Comparison of ENCODE assay signal across 13 cellular contexts in genomic region chr14:75519826-75520692, GRCh38. TPM values are rescaled to one million over a fixed set of nuclear protein-coding genes. Genes with fewer than 3 reads are reported as not detected.
DNase-seq lines count a peak whose midpoint lies in the region; ATAC-seq, FAIRE-seq and TF ChIP-seq lines count a peak whose summit lies in the region.
"Had no signal": no experiment of that assay in that cellular context is flagged by ENCODE, and none has a peak within 500 bp of the region (broad histone marks: within the 10 kb centered on the region; RNA-seq: fewer than 3 reads in every experiment).

No MANE protein-coding gene starts in this region.

- no peaks in the 10 kb centered on the region for H3K27me3 Mint-ChIP-seq in CD4-positive, CD25-positive, alpha-beta regulatory T cell
- H3K27me3 Mint-ChIP-seq in activated CD4-positive, alpha-beta memory T cell treated with anti-CD3 and anti-CD28 coated beads, Interleukin-2, amount 10 ng/mL, durations not matched to agents 7 days and 5 days, result no peaks in the 10 kb centered on the region

- peak; percentile 78 for FAIRE-seq in GM12892 (lab: Jason Lieb, UNC)

- no peak for TF ChIP-seq CTCF in heart right ventricle (IDR thresholded peaks at IDR 0.05)

- H3K9me3 Mint-ChIP-seq in CD4-positive, CD25-positive, alpha-beta regulatory T cell, result no peaks in the 10 kb centered on the region
- H3K9me3 Mint-ChIP-seq in activated CD4-positive, alpha-beta memory T cell treated with anti-CD3 and anti-CD28 coated beads, Interleukin-2, amount 10 ng/mL, durations not matched to agents 7 days and 5 days, result no peaks in the 10 kb centered on the region

- CTCF ChIA-PET in activated CD4-positive, alpha-beta memory T cell treated with anti-CD3 and anti-CD28 coated beads, Interleukin-2, amount 10 ng/mL, durations not matched to agents 7 days and 5 days (lab: Charles Lee), result interaction anchor here (0.6 to 5.8 kb wide), 15 partner anchors 9 to 259 kb away, joined by 3 to 42 read pairs (median 9); no protein-coding TSS in a partner anchor

- no peak for DNase-seq in CD4-positive, CD25-positive, alpha-beta regulatory T cell
- DNase-seq in GM12892 (ENCODE audit: insufficient read length), result no peak
- DNase-seq in activated CD4-positive, alpha-beta memory T cell treated with anti-CD3 and anti-CD28 coated beads, Interleukin-2, amount 10 ng/mL, durations not matched to agents 7 days and 5 days, result no peak
- peak; percentile 2 for DNase-seq in germinal center (ENCODE audit: low spot score)
- DNase-seq in heart right ventricle, result no peak
- no peak for DNase-seq in caudate nucleus (lab: John Stamatoyannopoulos, UW)
- DNase-seq in COR-L47 (lab: John Stamatoyannopoulos, UW), result no peak
- DNase-seq: left colon, NCI-H2029 had no signal

- peak overlapping the region in 3 of 4 donors; percentile 34 to 96 (median 48) for H3K4me3 Mint-ChIP-seq in CD4-positive, CD25-positive, alpha-beta regulatory T cell
- no peak overlapping the region for H3K4me3 Mint-ChIP-seq in activated CD4-positive, alpha-beta memory T cell treated with anti-CD3 and anti-CD28 coated beads, Interleukin-2, amount 10 ng/mL, durations not matched to agents 7 days and 5 days

- peak overlapping the region; percentile 94 for H3K4me3 ChIP-seq in CD4-positive, CD25-positive, alpha-beta regulatory T cell (ENCODE audit: low read depth, low read length)
- no peak overlapping the region for H3K4me3 ChIP-seq in heart right ventricle

- H3K36me3 Mint-ChIP-seq in CD4-positive, CD25-positive, alpha-beta regulatory T cell, result peaks cover 5% of the 10 kb centered on the region
- peaks cover 27% of the 10 kb centered on the region for H3K36me3 Mint-ChIP-seq in activated CD4-positive, alpha-beta memory T cell treated with anti-CD3 and anti-CD28 coated beads, Interleukin-2, amount 10 ng/mL, durations not matched to agents 7 days and 5 days (ENCODE audit: low read depth)

- peaks cover 34 to 88% (median 65%) of the 10 kb centered on the region in 4 donors for H3K4me1 Mint-ChIP-seq in CD4-positive, CD25-positive, alpha-beta regulatory T cell
- H3K4me1 Mint-ChIP-seq in activated CD4-positive, alpha-beta memory T cell treated with anti-CD3 and anti-CD28 coated beads, Interleukin-2, amount 10 ng/mL, durations not matched to agents 7 days and 5 days, result peaks cover 65% of the 10 kb centered on the region

- TF ChIP-seq POLR2A in GM12892 (IDR thresholded peaks at IDR 0.05; ENCODE audit: low read depth, low read length), result no peak

- no peaks in the 10 kb centered on the region for H3K36me3 ChIP-seq in CD4-positive, CD25-positive, alpha-beta regulatory T cell (ENCODE audit: control insufficient read depth, insufficient read depth, low read length)
- no peaks in the 10 kb centered on the region for H3K36me3 ChIP-seq in heart right ventricle

- POLR2A ChIA-PET in activated CD4-positive, alpha-beta memory T cell treated with anti-CD3 and anti-CD28 coated beads, Interleukin-2, amount 10 ng/mL, durations not matched to agents 7 days and 5 days (lab: Charles Lee), result interaction anchor here (0.7 to 12.2 kb wide), 6 partner anchors 14 to 33 kb away, joined by 3 to 172 read pairs (median 11); no protein-coding TSS in a partner anchor

- no peaks in the 10 kb centered on the region for H3K9me3 ChIP-seq in CD4-positive, CD25-positive, alpha-beta regulatory T cell (ENCODE audit: control insufficient read depth in 2 of 2, low read length in 2 of 2)
- no peaks in the 10 kb centered on the region for H3K9me3 ChIP-seq in heart right ventricle

- 92 to 95% methylated on average over 11 of the region's 11 CpGs for whole genome bisulfite sequencing in heart right ventricle, 2 donors

- no peak for ATAC-seq in CD4-positive, CD25-positive, alpha-beta regulatory T cell (ENCODE audit: low read depth in 2 of 2)
- no peak for ATAC-seq in heart right ventricle
- no peak for ATAC-seq in HG02870 (IDR thresholded peaks at IDR 0.05; ENCODE audit: unreplicated experiment)
- ATAC-seq: left colon had no signal

- H3K27ac ChIP-seq in CD4-positive, CD25-positive, alpha-beta regulatory T cell (ENCODE audit: insufficient read depth, low read length, poor library complexity, severe bottlenecking), result peak overlapping the region; percentile 95
- H3K27ac ChIP-seq in heart right ventricle (no peak overlapping the region), caudate nucleus (ENCODE audit: low read depth, low read length) (no peak overlapping the region)

- no peaks in the 10 kb centered on the region for H3K27me3 ChIP-seq in CD4-positive, CD25-positive, alpha-beta regulatory T cell (ENCODE audit: control insufficient read depth, insufficient read depth, low read length)
- H3K27me3 ChIP-seq in heart right ventricle, result peaks cover 0 to 23% (median 0%) of the 10 kb centered on the region in 7 donors

- peaks cover 58% of the 10 kb centered on the region for H3K4me1 ChIP-seq in CD4-positive, CD25-positive, alpha-beta regulatory T cell (ENCODE audit: control insufficient read depth, insufficient read depth, low read length, poor library complexity, severe bottlenecking)
- H3K4me1 ChIP-seq in heart right ventricle, result peaks cover 0 to 53% (median 5%) of the 10 kb centered on the region in 9 donors

- H3K27ac Mint-ChIP-seq in CD4-positive, CD25-positive, alpha-beta regulatory T cell, result peak overlapping the region; percentile 73 to 98 (median 87)
- H3K27ac Mint-ChIP-seq in activated CD4-positive, alpha-beta memory T cell treated with anti-CD3 and anti-CD28 coated beads, Interleukin-2, amount 10 ng/mL, durations not matched to agents 7 days and 5 days, result peak overlapping the region; percentile 94

- intact Hi-C loops in heart right ventricle (cut with DNase I), result no loop called here

RNA-seq across cellular contexts. Expression of gene BATF, which starts 2.2 kb away (rescaled TPM):
- 50.7 TPM for total RNA-seq in CD4-positive, CD25-positive, alpha-beta regulatory T cell
- 100 to 1,000 TPM in 3 of 4 donors, 10 to 100 TPM in 1; 86.8 to 119 (median 109) TPM for polyA plus RNA-seq in CD4-positive, CD25-positive, alpha-beta regulatory T cell
- 72.4 TPM for polyA plus RNA-seq in GM12892 (2012; ENCODE audit: missing spikeins)
- total RNA-seq in activated CD4-positive, alpha-beta memory T cell treated with anti-CD3 and anti-CD28 coated beads, Interleukin-2, amount 10 ng/mL, durations not matched to agents 7 days and 5 days, result 10 to 100 TPM; 63.0 to 66.1 TPM
- 1 to 10 TPM in 3 of 10 donors, under 1 TPM in 2, not detected in 5; 0.34 to 3.3 (median 1.3) TPM for total RNA-seq in heart right ventricle
- polyA plus RNA-seq in heart right ventricle, result 1 to 10 TPM; 1.7 TPM
- total RNA-seq: chondrocyte, Daoy, glomerular endothelial cell had no signal

RNA-seq across cellular contexts. Expression of gene FLVCR2, which starts 58.4 kb away (rescaled TPM):
- 5.4 TPM for total RNA-seq in CD4-positive, CD25-positive, alpha-beta regulatory T cell
- 1 to 10 TPM; 4.4 to 7.7 (median 6.0) TPM for polyA plus RNA-seq in CD4-positive, CD25-positive, alpha-beta regulatory T cell
- polyA plus RNA-seq in GM12892 (2012; ENCODE audit: missing spikeins), result 3.9 TPM
- 1 to 10 TPM; 1.3 to 3.0 TPM for total RNA-seq in activated CD4-positive, alpha-beta memory T cell treated with anti-CD3 and anti-CD28 coated beads, Interleukin-2, amount 10 ng/mL, durations not matched to agents 7 days and 5 days
- total RNA-seq in heart right ventricle, result 10 to 100 TPM in 1 of 10 donors, 1 to 10 TPM in 8, under 1 TPM in 1; 0.95 to 11.3 (median 3.4) TPM
- polyA plus RNA-seq in heart right ventricle, result 1 to 10 TPM; 1.1 to 1.7 TPM

Comparison
In these comparisons a context has a peak if more than half of its experiments do, and no peak if none do; other contexts are left out.
1. RNA of gene BATF, which starts 2.2 kb away (total RNA-seq): 63.0 to 66.1 TPM in activated CD4-positive, alpha-beta memory T cell treated with anti-CD3 and anti-CD28 coated beads, Interleukin-2, amount 10 ng/mL, durations not matched to agents 7 days and 5 days and 50.7 TPM in CD4-positive, CD25-positive, alpha-beta regulatory T cell (single experiment); 0.34 to 3.3 TPM in heart right ventricle; every median in the first group is over 10 times any median in the second.